Comparison of ENCODE assay signal across 13 cellular contexts in the genomic region with DNA sequence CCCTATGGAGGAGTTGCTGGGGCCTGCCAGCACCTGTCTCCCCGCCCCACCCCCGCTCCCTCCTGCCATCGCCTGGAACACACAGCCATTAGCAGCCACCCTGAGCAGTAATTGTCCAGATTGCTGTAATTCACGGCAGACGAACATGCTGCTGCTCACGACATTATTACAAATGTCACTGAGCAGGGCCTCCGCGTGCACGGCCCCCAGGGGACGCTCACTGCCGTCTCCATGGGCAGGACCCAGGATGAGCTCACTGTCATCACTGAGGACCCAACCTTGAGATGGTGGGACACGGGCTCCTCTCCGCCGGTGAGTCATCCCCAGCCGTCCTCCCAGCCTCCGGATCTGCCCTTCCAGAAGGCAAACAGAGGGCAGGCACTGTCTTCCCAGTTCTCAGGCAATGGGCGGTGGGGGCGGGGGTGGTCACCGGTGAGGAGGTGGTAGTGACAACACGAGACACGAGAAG.
A peak's percentile ranks its signal among the peaks of the same experiment; 100 is the strongest.
DNase-seq lines count a peak whose midpoint lies in the region; ATAC-seq and TF ChIP-seq lines count a peak whose summit lies in the region.
"Had no signal": no experiment of that assay in that cellular context is flagged by ENCODE, and none has a peak within 500 bp of the region (broad histone marks: within the 10 kb centered on the region; RNA-seq: fewer than 3 reads in every experiment).

No MANE protein-coding gene starts in this region.

- no peak overlapping the region for H3K4me2 ChIP-seq in SK-N-SH

- no peaks in the 10 kb centered on the region for H3K9me3 ChIP-seq in SK-N-SH
- H3K9me3 ChIP-seq in SJSA1 (replicated peaks): no peaks in the 10 kb centered on the region
- H3K9me3 ChIP-seq in uterus: no peaks in the 10 kb centered on the region
- H3K9me3 ChIP-seq: thyroid gland had no signal

- H2AFZ ChIP-seq in SK-N-SH (ENCODE audit: low read depth): no peak overlapping the region

- H3K4me3 ChIP-seq in SK-N-SH (ENCODE audit: low read depth in 2 of 2, low read length in 1 of 2): no peak overlapping the region
- H3K4me3 ChIP-seq in SJSA1: no peak overlapping the region
- H3K4me3 ChIP-seq in uterus: no peak overlapping the region
- H3K4me3 ChIP-seq: thyroid gland had no signal

- DNase-seq in SK-N-SH (peak; percentile 79), SJSA1 (ENCODE audit: low read depth in 1 of 2, low spot score in 2 of 2) (peak; percentile 59 to 85), iris pigment epithelial cell (ENCODE audit: low read depth) (peak; percentile 31), uterus (peak in 1 of 2 donors; percentile 38), putamen (ENCODE audit: low spot score) (no peak), amniotic stem cell (lab: John Stamatoyannopoulos, UW) (no peak)
- DNase-seq in activated naive CD4-positive, alpha-beta T cell treated with anti-CD3 and anti-CD28 coated beads for 36 hours: no peak
- DNase-seq: activated naive CD4-positive, alpha-beta T cell treated with anti-CD3 and anti-CD28 coated beads, Interleukin-2, amount 10 ng/mL, durations not matched to agents 7 days and 5 days; immature natural killer cell; NCI-H1105 treated with DMSO at 0.1 percent for 48 hours; T1000; thyroid gland had no signal

- H3F3A ChIP-seq in SK-N-SH (replicated peaks; ENCODE audit: insufficient read depth): peaks cover 38% of the 10 kb centered on the region

- no peak for ATAC-seq in SK-N-SH treated with all-trans-retinoic acid at 6 μM for 48 hours

- H3K4me1 ChIP-seq in SK-N-SH (ENCODE audit: control insufficient read depth in 1 of 2, insufficient read depth in 2 of 2, low read depth in 1 of 2, low read length in 1 of 2) (peaks cover 47 to 64% of the 10 kb centered on the region in 2 experiments), SJSA1 (replicated peaks) (peaks cover 61% of the 10 kb centered on the region), uterus (peaks cover 30 to 75% of the 10 kb centered on the region in 2 donors)

- peaks cover 28% of the 10 kb centered on the region; the same call in 1 of the 2 replicates for H3K79me2 ChIP-seq in SK-N-SH (ENCODE audit: insufficient read depth)

- peak in 1 of 2 experiments; percentile 65; a peak in 1 of 4 replicates for TF ChIP-seq EP300 in SK-N-SH (IDR thresholded peaks at IDR 0.05; ENCODE audit: borderline replicate concordance in 1 of 2, low read depth in 1 of 2, low read length in 1 of 2)

- CTCF ChIA-PET in SK-N-SH (lab: Yijun Ruan, JAX): interaction anchor here (1.0 to 6.0 kb wide), 8 partner anchors 13 to 359 kb away, joined by 3 to 36 read pairs (median 4); no protein-coding TSS in a partner anchor
- CTCF ChIA-PET in activated naive CD4-positive, alpha-beta T cell treated with anti-CD3 and anti-CD28 coated beads for 36 hours (lab: Charles Lee): no interaction called here

- H3K36me3 Mint-ChIP-seq in activated naive CD4-positive, alpha-beta T cell treated with anti-CD3 and anti-CD28 coated beads for 36 hours (ENCODE audit: low read depth): peaks cover 8% of the 10 kb centered on the region

- peaks cover 12% of the 10 kb centered on the region for H4K20me1 ChIP-seq in SK-N-SH (ENCODE audit: insufficient read depth)

- no peak overlapping the region for H3K27ac Mint-ChIP-seq in activated naive CD4-positive, alpha-beta T cell treated with anti-CD3 and anti-CD28 coated beads for 36 hours
- H3K27ac Mint-ChIP-seq: activated naive CD4-positive, alpha-beta T cell treated with anti-CD3 and anti-CD28 coated beads, Interleukin-2, amount 10 ng/mL, durations not matched to agents 7 days and 5 days; immature natural killer cell had no signal

- H3K36me3 ChIP-seq in SK-N-SH (replicated peaks in 1 of 2; ENCODE audit: control insufficient read depth in 1 of 2, insufficient read depth in 2 of 2, low read length in 1 of 2) (peaks cover 14 to 42% of the 10 kb centered on the region in 2 experiments), SJSA1 (peaks cover 82% of the 10 kb centered on the region), uterus (no peaks in the 10 kb centered on the region)

- no peaks in the 10 kb centered on the region for H3K27me3 Mint-ChIP-seq in activated naive CD4-positive, alpha-beta T cell treated with anti-CD3 and anti-CD28 coated beads for 36 hours (ENCODE audit: low read depth)
- H3K27me3 Mint-ChIP-seq: activated naive CD4-positive, alpha-beta T cell treated with anti-CD3 and anti-CD28 coated beads, Interleukin-2, amount 10 ng/mL, durations not matched to agents 7 days and 5 days had no signal

- H3K27me3 ChIP-seq in SK-N-SH (ENCODE audit: insufficient read depth): no peaks in the 10 kb centered on the region
- H3K27me3 ChIP-seq in SJSA1 (replicated peaks): no peaks in the 10 kb centered on the region
- H3K27me3 ChIP-seq in uterus: no peaks in the 10 kb centered on the region
- H3K27me3 ChIP-seq: thyroid gland had no signal

- intact Hi-C loops in uterus (cut with DNase I; ENCODE audit: low total_unique reads): no loop called here
- intact Hi-C loops in activated naive CD4-positive, alpha-beta T cell treated with anti-CD3 and anti-CD28 coated beads for 36 hours (cut with micrococcal nuclease): no loop called here

- WGBS in SK-N-SH (ENCODE audit: low lambda C conversion rate): 72% methylated on average over 9 of the region's 21 CpGs

- TF ChIP-seq CTCF in SK-N-SH (IDR thresholded peaks at IDR 0.05) (peak; percentile 16; the same call in 1 of the 2 replicates), uterus (IDR thresholded peaks at IDR 0.05) (no peak)

- H3K9me3 Mint-ChIP-seq in activated naive CD4-positive, alpha-beta T cell treated with anti-CD3 and anti-CD28 coated beads for 36 hours: no peaks in the 10 kb centered on the region
- H3K9me3 Mint-ChIP-seq: activated naive CD4-positive, alpha-beta T cell treated with anti-CD3 and anti-CD28 coated beads, Interleukin-2, amount 10 ng/mL, durations not matched to agents 7 days and 5 days; immature natural killer cell had no signal

- POLR2A ChIA-PET in SK-N-SH (lab: Yijun Ruan, JAX): no interaction called here

- peak; percentile 54 for TF ChIP-seq RAD21 in SK-N-SH (IDR thresholded peaks at IDR 0.05; ENCODE audit: low read length)

- H3K27ac ChIP-seq in SK-N-SH (ENCODE audit: low read depth in 2 of 2, low read length in 1 of 2): peak overlapping the region; percentile 89 to 95; a peak in 3 of 4 replicates
- peak overlapping the region; percentile 37; the same call in 1 of the 2 replicates for H3K27ac ChIP-seq in SJSA1
- H3K27ac ChIP-seq in uterus: peak overlapping the region; percentile 87 to 90

- no peak for TF ChIP-seq POLR2A in uterus (IDR thresholded peaks at IDR 0.05)

- H3K4me1 Mint-ChIP-seq in activated naive CD4-positive, alpha-beta T cell treated with anti-CD3 and anti-CD28 coated beads for 36 hours (ENCODE audit: low read depth): peaks cover 20% of the 10 kb centered on the region

- H3K4me3 Mint-ChIP-seq in activated naive CD4-positive, alpha-beta T cell treated with anti-CD3 and anti-CD28 coated beads for 36 hours: no peak overlapping the region
- H3K4me3 Mint-ChIP-seq: activated naive CD4-positive, alpha-beta T cell treated with anti-CD3 and anti-CD28 coated beads, Interleukin-2, amount 10 ng/mL, durations not matched to agents 7 days and 5 days; immature natural killer cell had no signal

- H3K9me2 ChIP-seq in SK-N-SH: no peaks in the 10 kb centered on the region

- no peak overlapping the region for H3K9ac ChIP-seq in SK-N-SH

TF ChIP-seq in SK-N-SH, 30 proteins besides CTCF, POLR2A, EP300 and RAD21:
- TF ChIP-seq CHD2 (IDR thresholded peaks at IDR 0.05; ENCODE audit: low read length, partially characterized antibody) (peak; percentile 56), FOSL2 (IDR thresholded peaks at IDR 0.05; ENCODE audit: borderline replicate concordance, low read depth) (0 out of 2 replicates have a peak, but pooled peaks have one; percentile 15), RFX5 (IDR thresholded peaks at IDR 0.05; ENCODE audit: low read length) (no peak), RCOR1 (IDR thresholded peaks at IDR 0.05; ENCODE audit: low read length) (0 out of 2 replicates have a peak, but pooled peaks have one; percentile 10), MXI1 (IDR thresholded peaks at IDR 0.05; ENCODE audit: low read depth, low read length) (peak; percentile 91)
TF ChIP-seq in SK-N-SH: peak in this region for 4.

TF ChIP-seq in SK-N-SH treated with all-trans-retinoic acid at 6 μM for 48 hours, 23 proteins besides CTCF, POLR2A, EP300 and RAD21:
- TF ChIP-seq ZNF8 (CRISPR knock-in tag; IDR thresholded peaks at IDR 0.05) (no peak), TOX (CRISPR knock-in tag; IDR thresholded peaks at IDR 0.05; ENCODE audit: borderline replicate concordance) (no peak), ZC3H10 (CRISPR knock-in tag; IDR thresholded peaks at IDR 0.05) (no peak), ISL1 (CRISPR knock-in tag; IDR thresholded peaks at IDR 0.05) (no peak), ZNF565 (CRISPR knock-in tag; conservative IDR thresholded peaks at IDR 0.05; ENCODE audit: low read depth) (no peak)
- TF ChIP-seq, protein P1, sequence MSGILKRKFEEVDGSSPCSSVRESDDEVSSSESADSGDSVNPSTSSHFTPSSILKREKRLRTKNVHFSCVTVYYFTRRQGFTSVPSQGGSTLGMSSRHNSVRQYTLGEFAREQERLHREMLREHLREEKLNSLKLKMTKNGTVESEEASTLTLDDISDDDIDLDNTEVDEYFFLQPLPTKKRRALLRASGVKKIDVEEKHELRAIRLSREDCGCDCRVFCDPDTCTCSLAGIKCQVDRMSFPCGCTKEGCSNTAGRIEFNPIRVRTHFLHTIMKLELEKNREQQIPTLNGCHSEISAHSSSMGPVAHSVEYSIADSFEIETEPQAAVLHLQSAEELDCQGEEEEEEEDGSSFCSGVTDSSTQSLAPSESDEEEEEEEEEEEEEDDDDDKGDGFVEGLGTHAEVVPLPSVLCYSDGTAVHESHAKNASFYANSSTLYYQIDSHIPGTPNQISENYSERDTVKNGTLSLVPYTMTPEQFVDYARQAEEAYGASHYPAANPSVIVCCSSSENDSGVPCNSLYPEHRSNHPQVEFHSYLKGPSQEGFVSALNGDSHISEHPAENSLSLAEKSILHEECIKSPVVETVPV (CRISPR knock-in tag; IDR thresholded peaks at IDR 0.05): no peak
TF ChIP-seq in SK-N-SH treated with all-trans-retinoic acid at 6 μM for 48 hours: peak in this region for 0.

Comparison
In these comparisons a context has a peak if more than half of its experiments do, and no peak if none do; other contexts are left out.
1. DNase-seq: peak in SK-N-SH (single experiment), SJSA1 (2 of 2) and iris pigment epithelial cell (single experiment); none in putamen (single experiment), activated naive CD4-positive, alpha-beta T cell treated with anti-CD3 and anti-CD28 coated beads for 36 hours (single experiment) and amniotic stem cell (single experiment).
2. H3K27ac ChIP-seq: peak in every context shown above with its lines; median percentile 92 in SK-N-SH; 88 in uterus; 37 in SJSA1.